Comparison of ENCODE assay signal across 11 cellular contexts in genomic region chr17:41692722-41693521, GRCh38. TPM values are rescaled to one million over a fixed set of nuclear protein-coding genes. Genes with fewer than 3 reads are reported as not detected.
A peak's percentile ranks its signal among the peaks of the same experiment; 100 is the strongest.
DNase-seq lines count a peak whose midpoint lies in the region; ATAC-seq, FAIRE-seq and TF ChIP-seq lines count a peak whose summit lies in the region.
"Had no signal": no experiment of that assay in that cellular context is flagged by ENCODE, and none has a peak within 500 bp of the region (broad histone marks: within the 10 kb centered on the region; RNA-seq: fewer than 3 reads in every experiment).

No MANE protein-coding gene starts in this region.

- 94% methylated on average over 11 of the region's 11 CpGs for WGBS in GM12878 (ENCODE audit: insufficient coverage, insufficient replicate concordance, low lambda C conversion rate, missing lambda C conversion rate)
- 87 to 98% methylated on average over 7 to 11 of the region's 11 CpGs for WGBS in transverse colon (ENCODE audit: low coverage in 1 of 2), 2 donors

- peaks cover 1% of the 10 kb centered on the region for H3K27me3 Mint-ChIP-seq in nephron progenitor cell (ENCODE audit: low read depth, poor library complexity)

- H3K36me3 ChIP-seq in GM12878 (ENCODE audit: control insufficient read depth in 2 of 2, insufficient read depth in 2 of 2, low read length in 1 of 2) (peaks cover 20 to 35% of the 10 kb centered on the region in 2 experiments), transverse colon (peaks cover 0 to 47% (median 26%) of the 10 kb centered on the region in 4 donors)

- peaks cover 35% of the 10 kb centered on the region for H3K4me1 Mint-ChIP-seq in nephron progenitor cell

- RAD21 ChIA-PET in GM12878 (lab: Charles Lee; ENCODE audit: unreplicated experiment): interaction anchor here (0.7 to 5.7 kb wide), 3 partner anchors 14 to 30 kb away, joined by 3 to 117 read pairs (median 3); no protein-coding TSS in a partner anchor

- no peak for DNase-seq in GM12891 (ENCODE audit: insufficient read length, low spot score)
- peak; percentile 58 for DNase-seq in NAMALWA (ENCODE audit: low spot score)
- DNase-seq in GM12878 (ENCODE audit: low read depth, low spot score): no peak
- DNase-seq in nephron progenitor cell: no peak
- no peak for DNase-seq in DMS153 treated with DMSO at 0.1 percent for 48 hours (lab: John Stamatoyannopoulos, UW; ENCODE audit: unreplicated experiment)
- DNase-seq in NOMO-1 treated with DMSO at 0.1 percent for 48 hours (lab: John Stamatoyannopoulos, UW; ENCODE audit: unreplicated experiment): no peak
- DNase-seq in transverse colon: no peak
- DNase-seq: heart left ventricle, T-helper 9 cell had no signal

- H3K27ac ChIP-seq in GM12878 (ENCODE audit: control insufficient read depth, insufficient read depth) (no peak overlapping the region), transverse colon (no peak overlapping the region)
- H3K27ac ChIP-seq: heart left ventricle, suprapubic skin had no signal

- ATAC-seq in GM12878 (no peak), HG03439 (IDR thresholded peaks at IDR 0.05; ENCODE audit: unreplicated experiment) (no peak)
- ATAC-seq: heart left ventricle had no signal

- H4K20me1 ChIP-seq in GM12878 (ENCODE audit: control insufficient read depth, insufficient read depth): peaks cover 18% of the 10 kb centered on the region

- peak; percentile 26; the same call in 1 of the 2 replicates for TF ChIP-seq POLR2A in GM12891 (IDR thresholded peaks at IDR 0.05; ENCODE audit: low read depth, low read length)
- peak; percentile 75 for TF ChIP-seq POLR2A in GM12878 (IDR thresholded peaks at IDR 0.05; ENCODE audit: low read depth, low read length)
- TF ChIP-seq POLR2A in transverse colon (IDR thresholded peaks at IDR 0.05): no peak

- TF ChIP-seq CTCF in GM12878 (IDR thresholded peaks at IDR 0.05 in 2 of 3, conservative IDR thresholded peaks at IDR 0.05 in 1 of 3; ENCODE audit: control insufficient read depth in 2 of 3, extremely low read depth in 1 of 3, insufficient read depth in 1 of 3, low read depth in 3 of 3, low read length in 3 of 3) (no peak), nephron progenitor cell (IDR thresholded peaks at IDR 0.05) (no peak), transverse colon (IDR thresholded peaks at IDR 0.05) (no peak)

- H3K4me3 ChIP-seq in GM12878 (no peak overlapping the region), transverse colon (no peak overlapping the region)
- H3K4me3 ChIP-seq: heart left ventricle, suprapubic skin had no signal

- no peak overlapping the region for H3K9ac ChIP-seq in GM12878 (ENCODE audit: control insufficient read depth, insufficient read depth, low read length)

- H3K27me3 ChIP-seq in GM12878 (replicated peaks in 1 of 2; ENCODE audit: control insufficient read depth in 2 of 2, insufficient read depth in 2 of 2, low read length in 1 of 2) (no peaks in the 10 kb centered on the region), transverse colon (no peaks in the 10 kb centered on the region)
- H3K27me3 ChIP-seq: heart left ventricle, suprapubic skin had no signal

- peaks cover 1% of the 10 kb centered on the region for H3K9me3 Mint-ChIP-seq in nephron progenitor cell

- no peak for TF ChIP-seq RAD21 in GM12878 (IDR thresholded peaks at IDR 0.05; ENCODE audit: insufficient read depth, low read depth, low read length)

- H3K27ac Mint-ChIP-seq in nephron progenitor cell: peak overlapping the region; percentile 92

- SMC1A ChIA-PET in GM12878 (lab: Charles Lee; ENCODE audit: uncharacterized antibody, unreplicated experiment): interaction anchor here (0.6 to 5.7 kb wide), 4 partner anchors 13 to 120 kb away, joined by 3 to 122 read pairs (median 66); partner anchors contain the start of gene FKBP10

- CTCF ChIA-PET in GM12878 (lab: Yijun Ruan, JAX): interaction anchor here (0.6 to 10.4 kb wide), 3 partner anchors 14 to 418 kb away, joined by 3 to 265 read pairs (median 192); no protein-coding TSS in a partner anchor

- TF ChIP-seq EP300 in GM12878 (IDR thresholded peaks at IDR 0.05; ENCODE audit: borderline replicate concordance in 1 of 2, control insufficient read depth in 1 of 2, low read depth in 2 of 2, low read length in 2 of 2) (no peak), transverse colon (IDR thresholded peaks at IDR 0.05; ENCODE audit: low read depth) (no peak)

- H3K79me2 ChIP-seq in GM12878 (ENCODE audit: control insufficient read depth, insufficient read depth, low read length): peaks cover 28% of the 10 kb centered on the region

- POLR2A ChIA-PET in GM12878 (lab: Charles Lee): interaction anchor here (0.8 kb wide), 1 partner anchor 16 kb away, joined by 4 read pairs; no protein-coding TSS in a partner anchor

- intact Hi-C loops in GM12878 (cut with micrococcal nuclease; ENCODE audit: unreplicated experiment): no loop called here
- intact Hi-C loops in transverse colon (cut with DNase I; ENCODE audit: low total_unique reads): no loop called here

- H3K4me1 ChIP-seq in GM12878 (ENCODE audit: control insufficient read depth, insufficient read depth, low read length) (peaks cover 11% of the 10 kb centered on the region), transverse colon (peaks cover 22 to 53% (median 39%) of the 10 kb centered on the region in 4 donors)

- FAIRE-seq in GM12891 (lab: Jason Lieb, UNC) (no peak), GM12878 (lab: Jason Lieb, UNC) (no peak)

- H2AFZ ChIP-seq in GM12878 (ENCODE audit: control insufficient read depth, low read depth, low read length): no peak overlapping the region

- in situ Hi-C loops in GM12878 (cut with MboI) (loop anchor here (25.0 kb wide), 2 partner anchors 1519 to 1669 kb away; partner anchors contain the start of gene TMEM106A), transverse colon (cut with MboI; ENCODE audit: low pct_ligation_motif_present in 1 of 4, low pct_unique_long_range_greater_than_20kb in 1 of 4, low sequenced_read_pairs in 3 of 4) (no loop called here)

- no peak overlapping the region for H3K4me2 ChIP-seq in GM12878 (ENCODE audit: control insufficient read depth, insufficient read depth)

- H3K9me3 ChIP-seq in GM12878 (replicated peaks; ENCODE audit: control insufficient read depth, insufficient read depth, low read length): no peaks in the 10 kb centered on the region; the same call in 2 of the 3 replicates
- H3K9me3 ChIP-seq in transverse colon: no peaks in the 10 kb centered on the region
- H3K9me3 ChIP-seq: heart left ventricle, suprapubic skin had no signal

- peaks cover 41% of the 10 kb centered on the region for H3K36me3 Mint-ChIP-seq in nephron progenitor cell (ENCODE audit: low read depth)

- no TSS peak for BruUV-seq in GM12878 (replicated peaks; lab: Mats Ljungman, UMichigan)

- H3K4me3 Mint-ChIP-seq in nephron progenitor cell: no peak overlapping the region

RNA-seq across cellular contexts. Expression of gene EIF1, which starts 4.2 kb away (rescaled TPM):
- 764 TPM for polyA plus RNA-seq in GM12891 (2012; ENCODE audit: low read depth, missing spikeins)
- total RNA-seq in GM12878 (2013; cell fraction: nucleolus; rRNA removed): 163 and 168 TPM in 2 replicates
- total RNA-seq in GM12878 (2014; rRNA removed) (51.0 and 52.6 TPM in 2 replicates), GM12878 (2014; rRNA removed; fragmentation: Illumina TruSeq; extraction: Trizol) (39.4 and 46.7 TPM in 2 replicates), GM12878 (2021) (594 and 609 TPM in 2 replicates), transverse colon (100 to 1,000 TPM in 3 of 4 donors, 10 to 100 TPM in 1; 93.3 to 520 (median 241) TPM)
- 318 TPM for polyA plus RNA-seq in GM12878 (2011; ENCODE audit: low read depth)
- polyA plus RNA-seq in GM12878 (2011; rRNA removed) (367 TPM in 2 replicates), GM12878 (2014; fragmentation: Illumina TruSeq; extraction: Trizol) (325 and 382 TPM in 2 replicates), GM12878 (2014; fragmentation: Nextera tagmentation; extraction: Ambion mirVana) (100 to 1,000 TPM; 670 to 687 TPM), GM12878 (2014; rRNA removed) (144 and 168 TPM in 2 replicates), GM12878 (2016; fragmentation: Nextera tagmentation; extraction: Ambion mirVana) (100 to 1,000 TPM; 776 to 815 TPM)
- polyA plus RNA-seq in GM12878 (2011; cell fraction: cytosol; rRNA removed): 104 and 156 TPM in 2 replicates
- polyA plus RNA-seq in GM12878 (2011; cell fraction: nucleus; rRNA removed): 149 and 225 TPM in 2 replicates
- 834 and 1,158 TPM in 2 replicates for polyA plus RNA-seq in GM12878 (2012)
- 85.1 and 108 TPM in 2 replicates for polyA minus RNA-seq in GM12878 (2011; rRNA and poly(A)+ RNA removed)
- 86.3 and 100 TPM in 2 replicates for polyA minus RNA-seq in GM12878 (2011; cell fraction: cytosol; rRNA and poly(A)+ RNA removed)
- polyA minus RNA-seq in GM12878 (2011; cell fraction: nucleus; rRNA and poly(A)+ RNA removed): 136 and 167 TPM in 2 replicates

RNA-seq across cellular contexts. Expression of gene GAST, which starts 19.2 kb away (rescaled TPM):
- not detected for polyA plus RNA-seq in GM12891 (2012; ENCODE audit: low read depth, missing spikeins)
- not detected in 2 replicates for total RNA-seq in GM12878 (2013; cell fraction: nucleolus; rRNA removed)
- not detected in 2 replicates for total RNA-seq in GM12878 (2014; rRNA removed)
- not detected in 2 replicates for total RNA-seq in GM12878 (2014; rRNA removed; fragmentation: Illumina TruSeq; extraction: Trizol)
- total RNA-seq in GM12878 (2021): not detected in 2 replicates
- polyA plus RNA-seq in GM12878 (2011; ENCODE audit: low read depth): not detected
- polyA plus RNA-seq in GM12878 (2011; rRNA removed): not detected in 2 replicates
- not detected in 2 replicates for polyA plus RNA-seq in GM12878 (2011; cell fraction: cytosol; rRNA removed)
- polyA plus RNA-seq in GM12878 (2011; cell fraction: nucleus; rRNA removed): not detected in 2 replicates
- not detected in 2 replicates for polyA plus RNA-seq in GM12878 (2012)
- polyA plus RNA-seq in GM12878 (2014; fragmentation: Illumina TruSeq; extraction: Trizol): not detected in 2 replicates
- not detected for polyA plus RNA-seq in GM12878 (2014; fragmentation: Nextera tagmentation; extraction: Ambion mirVana)
- polyA plus RNA-seq in GM12878 (2014; rRNA removed): not detected in 2 replicates
- polyA plus RNA-seq in GM12878 (2016; fragmentation: Nextera tagmentation; extraction: Ambion mirVana): not detected
- not detected in 2 replicates for polyA minus RNA-seq in GM12878 (2011; rRNA and poly(A)+ RNA removed)
- polyA minus RNA-seq in GM12878 (2011; cell fraction: cytosol; rRNA and poly(A)+ RNA removed): not detected in 2 replicates
- not detected in 2 replicates for polyA minus RNA-seq in GM12878 (2011; cell fraction: nucleus; rRNA and poly(A)+ RNA removed)
- not detected for total RNA-seq in transverse colon
- total RNA-seq: heart left ventricle, suprapubic skin had no signal
- polyA plus RNA-seq: heart left ventricle had no signal

RNA-seq across cellular contexts. Expression of gene HAP1, which starts 41.5 kb away (rescaled TPM):
- polyA plus RNA-seq in GM12891 (2012; ENCODE audit: low read depth, missing spikeins): not detected
- total RNA-seq in GM12878 (2013; cell fraction: nucleolus; rRNA removed): not detected in 2 replicates
- total RNA-seq in GM12878 (2014; rRNA removed) (not detected in 2 replicates), GM12878 (2014; rRNA removed; fragmentation: Illumina TruSeq; extraction: Trizol) (not detected in 2 replicates), GM12878 (2021) (not detected in 2 replicates), transverse colon (under 1 TPM in 2 of 4 donors, not detected in 2; 0.55 to 0.79 TPM)
- not detected for polyA plus RNA-seq in GM12878 (2011; ENCODE audit: low read depth)
- polyA plus RNA-seq in GM12878 (2011; rRNA removed) (not detected in 2 replicates), GM12878 (2014; fragmentation: Illumina TruSeq; extraction: Trizol) (not detected in 2 replicates), GM12878 (2014; fragmentation: Nextera tagmentation; extraction: Ambion mirVana) (not detected), GM12878 (2014; rRNA removed) (not detected in 2 replicates), GM12878 (2016; fragmentation: Nextera tagmentation; extraction: Ambion mirVana) (not detected)
- polyA plus RNA-seq in GM12878 (2011; cell fraction: cytosol; rRNA removed): not detected in 2 replicates
- polyA plus RNA-seq in GM12878 (2011; cell fraction: nucleus; rRNA removed): 0.03 and 0.04 TPM in 2 replicates
- 0.11 TPM in 1 of 2 replicates, not detected in the other for polyA plus RNA-seq in GM12878 (2012)
- polyA minus RNA-seq in GM12878 (2011; rRNA and poly(A)+ RNA removed): 0.07 TPM in 1 of 2 replicates, not detected in the other
- not detected in 2 replicates for polyA minus RNA-seq in GM12878 (2011; cell fraction: cytosol; rRNA and poly(A)+ RNA removed)
- polyA minus RNA-seq in GM12878 (2011; cell fraction: nucleus; rRNA and poly(A)+ RNA removed): not detected in 2 replicates
